ENCODE assay signal across 1 cellular context in the genomic region with DNA sequence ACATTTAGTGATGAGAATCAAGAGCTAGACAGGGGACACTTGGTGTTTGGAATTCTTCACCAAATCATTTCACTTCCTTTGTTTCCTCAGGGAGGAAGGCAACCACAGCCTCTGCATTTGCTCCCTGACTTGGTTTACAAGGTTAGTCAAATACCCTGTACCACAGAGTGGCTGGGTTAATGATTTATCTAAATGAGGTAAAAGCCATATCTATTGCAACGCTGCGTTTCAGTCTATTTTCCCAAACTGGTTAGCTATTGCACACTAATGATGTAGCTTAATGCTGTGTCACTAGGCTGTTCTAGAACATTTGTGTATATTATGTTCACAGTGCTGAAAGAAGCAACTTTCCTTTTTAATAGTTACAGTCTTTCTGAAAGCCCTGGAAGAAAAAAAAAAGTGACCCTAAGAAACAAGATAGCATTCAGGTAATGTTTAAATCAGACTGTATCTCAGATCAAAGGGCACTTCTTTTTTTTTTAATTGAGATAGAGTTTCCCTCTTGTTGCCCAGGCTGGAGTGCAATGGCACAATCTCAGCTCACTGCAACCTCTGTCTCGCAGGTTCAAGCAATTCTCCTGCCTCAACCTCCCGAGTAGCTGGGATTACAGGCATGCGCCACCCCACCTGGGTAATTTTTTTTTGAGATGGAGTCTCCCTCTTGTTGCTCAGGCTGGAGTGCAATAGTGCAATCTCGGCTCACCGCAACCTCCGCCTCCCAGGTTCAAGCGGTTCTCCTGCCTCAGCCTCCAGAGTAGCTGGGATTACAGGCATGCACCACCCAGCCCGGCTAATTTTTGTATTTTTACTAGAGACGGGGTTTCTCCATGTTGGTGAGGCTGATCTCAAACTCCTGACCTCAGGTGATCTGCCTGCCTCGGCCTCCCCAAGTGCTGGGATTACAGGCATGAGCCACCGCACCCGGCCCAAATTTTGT.
TF ChIP-seq lines count a peak whose summit lies in the region.

No MANE protein-coding gene starts in this region.

TF ChIP-seq in liver, 16 proteins besides CTCF, POLR2A, EP300 and RAD21 (continued from another document):
- TF ChIP-seq MAX (IDR thresholded peaks at IDR 0.05): peak; percentile 9
